In genomic region chr14:105377555-105378182, GRCh38 we compare ENCODE assay signal across 2 cellular contexts.
TF ChIP-seq lines count a peak whose summit lies in the region.

No MANE protein-coding gene starts in this region.

TF ChIP-seq in HepG2, 621 proteins besides CTCF, POLR2A, EP300 and RAD21:
- TF ChIP-seq ARNT2 (CRISPR knock-in tag; IDR thresholded peaks at IDR 0.05; ENCODE audit: low read depth) (no peak), MYPOP (CRISPR knock-in tag; IDR thresholded peaks at IDR 0.05) (no peak), IKZF5 (CRISPR knock-in tag; IDR thresholded peaks at IDR 0.05) (no peak), SSRP1 (CRISPR knock-in tag; IDR thresholded peaks at IDR 0.05) (no peak), ZNF790 (CRISPR knock-in tag; IDR thresholded peaks at IDR 0.05; ENCODE audit: borderline replicate concordance) (no peak), SMAD9 (CRISPR knock-in tag; IDR thresholded peaks at IDR 0.05) (no peak), ZNF724P (CRISPR knock-in tag; IDR thresholded peaks at IDR 0.05; ENCODE audit: borderline replicate concordance) (no peak), ZNF256 (CRISPR knock-in tag; conservative IDR thresholded peaks at IDR 0.05) (no peak), ZNF850 (CRISPR knock-in tag; conservative IDR thresholded peaks at IDR 0.05) (no peak), ZZZ3 (CRISPR knock-in tag; IDR thresholded peaks at IDR 0.05; ENCODE audit: borderline replicate concordance) (no peak), NFAT5 (CRISPR knock-in tag; IDR thresholded peaks at IDR 0.05) (no peak), SYNCRIP (IDR thresholded peaks at IDR 0.05; ENCODE audit: insufficient read depth, low read depth, low read length) (no peak), ZMYM2 (CRISPR knock-in tag; IDR thresholded peaks at IDR 0.05) (no peak)
- TF ChIP-seq, protein P1, sequence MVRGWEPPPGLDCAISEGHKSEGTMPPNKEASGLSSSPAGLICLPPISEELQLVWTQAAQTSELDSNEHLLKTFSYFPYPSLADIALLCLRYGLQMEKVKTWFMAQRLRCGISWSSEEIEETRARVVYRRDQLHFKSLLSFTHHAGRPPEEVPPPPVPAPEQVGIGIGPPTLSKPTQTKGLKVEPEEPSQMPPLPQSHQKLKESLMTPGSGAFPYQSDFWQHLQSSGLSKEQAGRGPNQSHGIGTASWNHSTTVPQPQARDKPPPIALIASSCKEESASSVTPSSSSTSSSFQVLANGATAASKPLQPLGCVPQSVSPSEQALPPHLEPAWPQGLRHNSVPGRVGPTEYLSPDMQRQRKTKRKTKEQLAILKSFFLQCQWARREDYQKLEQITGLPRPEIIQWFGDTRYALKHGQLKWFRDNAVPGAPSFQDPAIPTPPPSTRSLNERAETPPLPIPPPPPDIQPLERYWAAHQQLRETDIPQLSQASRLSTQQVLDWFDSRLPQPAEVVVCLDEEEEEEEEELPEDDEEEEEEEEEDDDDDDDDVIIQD (CRISPR knock-in tag; IDR thresholded peaks at IDR 0.05; ENCODE audit: low read depth), result no peak
- TF ChIP-seq, protein P2, sequence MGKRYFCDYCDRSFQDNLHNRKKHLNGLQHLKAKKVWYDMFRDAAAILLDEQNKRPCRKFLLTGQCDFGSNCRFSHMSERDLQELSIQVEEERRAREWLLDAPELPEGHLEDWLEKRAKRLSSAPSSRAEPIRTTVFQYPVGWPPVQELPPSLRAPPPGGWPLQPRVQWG (CRISPR knock-in tag; IDR thresholded peaks at IDR 0.05; ENCODE audit: borderline replicate concordance, low read depth), result no peak

TF ChIP-seq in K562, 482 proteins besides CTCF, POLR2A, EP300 and RAD21:
- TF ChIP-seq ZBTB33 (CRISPR knock-in tag; IDR thresholded peaks at IDR 0.05) (peak; percentile 74), SREBF1 (IDR thresholded peaks at IDR 0.05; ENCODE audit: borderline replicate concordance, low read depth, low read length) (no peak)
